Comparison of ENCODE assay signal across 1 cellular context in the genomic region with DNA sequence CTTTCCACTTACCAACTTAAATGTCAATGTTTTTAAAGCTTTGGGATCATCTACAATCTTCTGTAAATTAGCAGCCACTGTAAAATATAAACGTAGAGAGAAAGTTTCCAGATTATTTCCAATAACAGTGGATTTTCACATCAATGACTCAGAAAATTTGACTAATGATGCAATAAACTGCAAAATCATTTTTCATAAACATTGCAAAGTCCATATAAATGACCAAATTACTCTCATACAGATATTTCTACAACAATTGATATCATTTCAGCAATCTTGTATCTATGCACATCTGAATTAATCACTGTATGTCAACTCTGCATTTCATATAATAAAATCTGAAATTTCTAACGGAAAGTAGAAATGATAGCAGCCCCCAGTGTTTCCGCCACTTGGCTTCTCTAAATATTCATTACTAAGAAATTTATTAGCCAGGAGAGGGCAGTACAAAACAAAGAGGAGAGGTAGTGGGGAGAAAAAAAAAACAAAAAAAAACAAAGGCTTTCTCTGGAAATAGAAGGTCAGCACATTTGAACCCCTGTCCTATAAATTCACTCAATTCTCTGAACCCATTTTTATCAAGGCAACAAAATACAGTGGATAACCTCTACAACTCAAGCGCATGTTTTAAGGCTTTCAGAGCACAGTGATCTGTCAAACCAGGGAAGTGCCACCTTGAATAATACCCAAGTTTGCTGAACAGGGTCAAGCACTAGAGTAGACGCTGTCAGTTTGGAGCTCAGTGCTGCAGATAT.
TF ChIP-seq lines count a peak whose summit lies in the region.

No MANE protein-coding gene starts in this region.

TF ChIP-seq in K562, 482 proteins besides CTCF, POLR2A, EP300 and RAD21 (continued from another document):
- TF ChIP-seq, protein P1, sequence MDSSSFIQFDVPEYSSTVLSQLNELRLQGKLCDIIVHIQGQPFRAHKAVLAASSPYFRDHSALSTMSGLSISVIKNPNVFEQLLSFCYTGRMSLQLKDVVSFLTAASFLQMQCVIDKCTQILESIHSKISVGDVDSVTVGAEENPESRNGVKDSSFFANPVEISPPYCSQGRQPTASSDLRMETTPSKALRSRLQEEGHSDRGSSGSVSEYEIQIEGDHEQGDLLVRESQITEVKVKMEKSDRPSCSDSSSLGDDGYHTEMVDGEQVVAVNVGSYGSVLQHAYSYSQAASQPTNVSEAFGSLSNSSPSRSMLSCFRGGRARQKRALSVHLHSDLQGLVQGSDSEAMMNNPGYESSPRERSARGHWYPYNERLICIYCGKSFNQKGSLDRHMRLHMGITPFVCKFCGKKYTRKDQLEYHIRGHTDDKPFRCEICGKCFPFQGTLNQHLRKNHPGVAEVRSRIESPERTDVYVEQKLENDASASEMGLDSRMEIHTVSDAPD (CRISPR knock-in tag; IDR thresholded peaks at IDR 0.05), result no peak
- TF ChIP-seq ASH1L (IDR thresholded peaks at IDR 0.05; ENCODE audit: borderline replicate concordance, low read depth, partially characterized antibody), result no peak
- peak; percentile 67 for TF ChIP-seq POLR2H (tag; IDR thresholded peaks at IDR 0.05; ENCODE audit: low read depth)
- no peak for TF ChIP-seq PHB (CRISPR knock-in tag; IDR thresholded peaks at IDR 0.05)
- peak; percentile 83 to 86; a peak in 3 of 4 replicates for TF ChIP-seq TRIM24 (IDR thresholded peaks at IDR 0.05)
- TF ChIP-seq, protein P2, sequence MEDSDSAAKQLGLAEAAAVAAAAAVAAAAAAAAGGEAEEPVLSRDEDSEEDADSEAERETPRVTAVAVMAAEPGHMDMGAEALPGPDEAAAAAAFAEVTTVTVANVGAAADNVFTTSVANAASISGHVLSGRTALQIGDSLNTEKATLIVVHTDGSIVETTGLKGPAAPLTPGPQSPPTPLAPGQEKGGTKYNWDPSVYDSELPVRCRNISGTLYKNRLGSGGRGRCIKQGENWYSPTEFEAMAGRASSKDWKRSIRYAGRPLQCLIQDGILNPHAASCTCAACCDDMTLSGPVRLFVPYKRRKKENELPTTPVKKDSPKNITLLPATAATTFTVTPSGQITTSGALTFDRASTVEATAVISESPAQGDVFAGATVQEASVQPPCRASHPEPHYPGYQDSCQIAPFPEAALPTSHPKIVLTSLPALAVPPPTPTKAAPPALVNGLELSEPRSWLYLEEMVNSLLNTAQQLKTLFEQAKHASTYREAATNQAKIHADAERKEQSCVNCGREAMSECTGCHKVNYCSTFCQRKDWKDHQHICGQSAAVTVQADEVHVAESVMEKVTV (CRISPR knock-in tag; IDR thresholded peaks at IDR 0.05), result peak; percentile 54; the same call in 1 of the 2 replicates
- TF ChIP-seq, protein P3, sequence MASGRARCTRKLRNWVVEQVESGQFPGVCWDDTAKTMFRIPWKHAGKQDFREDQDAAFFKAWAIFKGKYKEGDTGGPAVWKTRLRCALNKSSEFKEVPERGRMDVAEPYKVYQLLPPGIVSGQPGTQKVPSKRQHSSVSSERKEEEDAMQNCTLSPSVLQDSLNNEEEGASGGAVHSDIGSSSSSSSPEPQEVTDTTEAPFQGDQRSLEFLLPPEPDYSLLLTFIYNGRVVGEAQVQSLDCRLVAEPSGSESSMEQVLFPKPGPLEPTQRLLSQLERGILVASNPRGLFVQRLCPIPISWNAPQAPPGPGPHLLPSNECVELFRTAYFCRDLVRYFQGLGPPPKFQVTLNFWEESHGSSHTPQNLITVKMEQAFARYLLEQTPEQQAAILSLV (tag; IDR thresholded peaks at IDR 0.05), result peak; percentile 58; the same call in 1 of the 2 replicates
TF ChIP-seq in K562: peak in this region for 27.
